ENCODE assay signal across 1 cellular context in the genomic region with DNA sequence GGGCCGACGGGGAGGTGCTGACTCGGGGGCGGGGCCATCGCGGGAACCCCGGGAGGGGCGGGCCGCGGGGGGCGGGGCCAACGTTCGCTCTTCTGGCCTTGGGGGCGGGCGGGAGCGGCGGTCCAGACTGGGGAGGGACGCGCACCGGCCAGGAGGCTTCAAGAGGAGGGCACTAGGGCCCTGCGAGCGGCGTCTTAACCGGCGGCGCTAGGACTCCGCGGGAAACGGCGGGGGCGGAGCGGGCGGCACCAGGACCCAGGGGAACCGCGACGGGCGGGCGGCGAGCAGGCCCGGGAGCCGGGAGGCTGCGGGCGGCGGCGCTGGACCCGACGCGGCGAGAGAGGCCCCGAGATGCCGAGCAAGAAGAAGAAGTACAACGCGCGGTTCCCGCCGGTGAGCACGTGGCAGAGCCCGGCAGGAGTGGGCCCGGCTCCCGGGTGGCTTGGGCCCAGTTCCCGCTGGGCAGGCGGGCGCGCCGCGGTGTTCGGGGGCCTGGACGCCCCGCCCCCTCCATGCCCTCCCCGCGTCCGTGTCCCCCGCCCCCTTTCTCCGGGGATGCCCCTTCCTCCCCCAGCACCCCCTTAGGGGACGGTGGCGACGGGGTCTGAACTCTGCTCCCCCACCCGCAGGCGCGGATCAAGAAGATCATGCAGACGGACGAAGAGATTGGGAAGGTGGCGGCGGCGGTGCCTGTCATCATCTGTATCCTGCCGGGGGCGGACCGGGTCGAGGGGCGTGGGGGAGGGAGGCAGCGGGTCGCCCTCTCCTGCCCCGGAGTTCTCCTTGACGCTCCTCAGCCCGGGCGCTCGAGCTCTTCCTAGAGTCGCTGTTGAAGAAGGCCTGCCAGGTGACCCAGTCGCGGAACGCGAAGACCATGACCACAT.
TF ChIP-seq lines count a peak whose summit lies in the region.

A gene with protein sequence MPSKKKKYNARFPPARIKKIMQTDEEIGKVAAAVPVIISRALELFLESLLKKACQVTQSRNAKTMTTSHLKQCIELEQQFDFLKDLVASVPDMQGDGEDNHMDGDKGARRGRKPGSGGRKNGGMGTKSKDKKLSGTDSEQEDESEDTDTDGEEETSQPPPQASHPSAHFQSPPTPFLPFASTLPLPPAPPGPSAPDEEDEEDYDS (plus strand): TSS at position 276 of the 884 bp plus-strand sequence. CDS start 76 bp downstream, at position 352.

TF ChIP-seq in WTC11, 78 proteins besides CTCF, POLR2A, EP300 and RAD21 (continued from another document):
- TF ChIP-seq, protein P1, sequence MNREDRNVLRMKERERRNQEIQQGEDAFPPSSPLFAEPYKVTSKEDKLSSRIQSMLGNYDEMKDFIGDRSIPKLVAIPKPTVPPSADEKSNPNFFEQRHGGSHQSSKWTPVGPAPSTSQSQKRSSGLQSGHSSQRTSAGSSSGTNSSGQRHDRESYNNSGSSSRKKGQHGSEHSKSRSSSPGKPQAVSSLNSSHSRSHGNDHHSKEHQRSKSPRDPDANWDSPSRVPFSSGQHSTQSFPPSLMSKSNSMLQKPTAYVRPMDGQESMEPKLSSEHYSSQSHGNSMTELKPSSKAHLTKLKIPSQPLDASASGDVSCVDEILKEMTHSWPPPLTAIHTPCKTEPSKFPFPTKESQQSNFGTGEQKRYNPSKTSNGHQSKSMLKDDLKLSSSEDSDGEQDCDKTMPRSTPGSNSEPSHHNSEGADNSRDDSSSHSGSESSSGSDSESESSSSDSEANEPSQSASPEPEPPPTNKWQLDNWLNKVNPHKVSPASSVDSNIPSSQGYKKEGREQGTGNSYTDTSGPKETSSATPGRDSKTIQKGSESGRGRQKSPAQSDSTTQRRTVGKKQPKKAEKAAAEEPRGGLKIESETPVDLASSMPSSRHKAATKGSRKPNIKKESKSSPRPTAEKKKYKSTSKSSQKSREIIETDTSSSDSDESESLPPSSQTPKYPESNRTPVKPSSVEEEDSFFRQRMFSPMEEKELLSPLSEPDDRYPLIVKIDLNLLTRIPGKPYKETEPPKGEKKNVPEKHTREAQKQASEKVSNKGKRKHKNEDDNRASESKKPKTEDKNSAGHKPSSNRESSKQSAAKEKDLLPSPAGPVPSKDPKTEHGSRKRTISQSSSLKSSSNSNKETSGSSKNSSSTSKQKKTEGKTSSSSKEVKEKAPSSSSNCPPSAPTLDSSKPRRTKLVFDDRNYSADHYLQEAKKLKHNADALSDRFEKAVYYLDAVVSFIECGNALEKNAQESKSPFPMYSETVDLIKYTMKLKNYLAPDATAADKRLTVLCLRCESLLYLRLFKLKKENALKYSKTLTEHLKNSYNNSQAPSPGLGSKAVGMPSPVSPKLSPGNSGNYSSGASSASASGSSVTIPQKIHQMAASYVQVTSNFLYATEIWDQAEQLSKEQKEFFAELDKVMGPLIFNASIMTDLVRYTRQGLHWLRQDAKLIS (CRISPR knock-in tag; IDR thresholded peaks at IDR 0.05; ENCODE audit: borderline replicate concordance) = no peak
- TF ChIP-seq NFE2L1 (CRISPR knock-in tag; IDR thresholded peaks at IDR 0.05) (peak; percentile 49; the same call in 1 of the 2 replicates), SMAD3 (CRISPR knock-in tag; IDR thresholded peaks at IDR 0.05; ENCODE audit: borderline replicate concordance) (peak; percentile 87), ZNF263 (CRISPR knock-in tag; IDR thresholded peaks at IDR 0.05; ENCODE audit: low read depth) (0 out of 2 replicates have a peak, but pooled peaks have one; percentile 31), NFYB (CRISPR knock-in tag; conservative IDR thresholded peaks at IDR 0.05; ENCODE audit: low read depth) (0 out of 2 replicates have a peak, but pooled peaks have one; percentile 16), JAZF1 (CRISPR knock-in tag; IDR thresholded peaks at IDR 0.05) (no peak), ELF4 (CRISPR knock-in tag; IDR thresholded peaks at IDR 0.05; ENCODE audit: low read depth) (no peak), CBFB (CRISPR knock-in tag; IDR thresholded peaks at IDR 0.05; ENCODE audit: low read depth) (0 out of 2 replicates have a peak, but pooled peaks have one; percentile 69)
- TF ChIP-seq, protein P2, sequence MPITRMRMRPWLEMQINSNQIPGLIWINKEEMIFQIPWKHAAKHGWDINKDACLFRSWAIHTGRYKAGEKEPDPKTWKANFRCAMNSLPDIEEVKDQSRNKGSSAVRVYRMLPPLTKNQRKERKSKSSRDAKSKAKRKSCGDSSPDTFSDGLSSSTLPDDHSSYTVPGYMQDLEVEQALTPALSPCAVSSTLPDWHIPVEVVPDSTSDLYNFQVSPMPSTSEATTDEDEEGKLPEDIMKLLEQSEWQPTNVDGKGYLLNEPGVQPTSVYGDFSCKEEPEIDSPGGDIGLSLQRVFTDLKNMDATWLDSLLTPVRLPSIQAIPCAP (CRISPR knock-in tag; IDR thresholded peaks at IDR 0.05) = 0 out of 2 replicates have a peak, but pooled peaks have one; percentile 38
- TF ChIP-seq, protein P3, sequence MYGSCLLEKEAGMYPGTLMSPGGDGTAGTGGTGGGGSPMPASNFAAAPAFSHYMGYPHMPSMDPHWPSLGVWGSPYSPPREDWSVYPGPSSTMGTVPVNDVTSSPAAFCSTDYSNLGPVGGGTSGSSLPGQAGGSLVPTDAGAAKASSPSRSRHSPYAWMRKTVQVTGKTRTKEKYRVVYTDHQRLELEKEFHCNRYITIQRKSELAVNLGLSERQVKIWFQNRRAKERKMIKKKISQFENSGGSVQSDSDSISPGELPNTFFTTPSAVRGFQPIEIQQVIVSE (CRISPR knock-in tag; IDR thresholded peaks at IDR 0.05; ENCODE audit: borderline replicate concordance) = no peak
TF ChIP-seq in WTC11: peak in this region for 27.
